In genomic region chr3:52040600-52040999, GRCh38 we compare ENCODE assay signal across 19 cellular contexts. TPM values are rescaled to one million over a fixed set of nuclear protein-coding genes. Genes with fewer than 3 reads are reported as not detected.
DNase-seq lines count a peak whose midpoint lies in the region; ATAC-seq and TF ChIP-seq lines count a peak whose summit lies in the region.
"Had no signal": no experiment of that assay in that cellular context is flagged by ENCODE, and none has a peak within 500 bp of the region (broad histone marks: within the 10 kb centered on the region; RNA-seq: fewer than 3 reads in every experiment).

No MANE protein-coding gene starts in this region.

- DNase-seq in heart right ventricle = no peak
- no peak for DNase-seq in cardiac septum (ENCODE audit: low spot score)
- no peak for DNase-seq in left ventricle myocardium superior
- DNase-seq in pons (ENCODE audit: low spot score) = peak; percentile 37
- no peak for DNase-seq in HuH-7 (ENCODE audit: low spot score)
- DNase-seq in CD14-positive monocyte (ENCODE audit: low spot score) = no peak
- DNase-seq in NCI-H2081 treated with DMSO at 0.1 percent for 48 hours (lab: John Stamatoyannopoulos, UW) = no peak
- DNase-seq: activated CD8-positive, alpha-beta memory T cell treated with anti-CD3 and anti-CD28 coated beads for 24 hours; activated naive CD4-positive, alpha-beta T cell treated with anti-CD3 and anti-CD28 coated beads, Interleukin-2, amount 10 ng/mL, durations not matched to agents 7 days and 5 days; effector memory CD4-positive, alpha-beta T cell; kidney glomerular epithelial cell; NCI-H2171 treated with DMSO at 0.1 percent for 48 hours; transverse colon had no signal

- ATAC-seq in heart right ventricle = peak in 3 of 8 donors; percentile 1 to 3 (median 1)
- ATAC-seq in left ventricle myocardium superior = peak; percentile 2
- ATAC-seq in GM18505 (IDR thresholded peaks at IDR 0.05; ENCODE audit: unreplicated experiment) = no peak
- ATAC-seq: natural killer cell treated with Interleukin-12 subunit alpha and Interleukin-12 subunit beta and Interleukin-15 and Interleukin-18, amount 100 ng/mL, for 72 hours; stimulated activated memory B cell treated with anti-CD40 and anti-IgM and Interleukin-4, amounts not matched to agents 10 μg/mL and 1 μg/mL and 100 μg/mL, for 72 hours had no signal

- H3K36me3 Mint-ChIP-seq in CD14-positive monocyte = no peaks in the 10 kb centered on the region
- H3K36me3 Mint-ChIP-seq: activated naive CD4-positive, alpha-beta T cell treated with anti-CD3 and anti-CD28 coated beads, Interleukin-2, amount 10 ng/mL, durations not matched to agents 7 days and 5 days; natural killer cell treated with Interleukin-12 subunit alpha and Interleukin-12 subunit beta and Interleukin-15 and Interleukin-18, amount 100 ng/mL, for 72 hours; stimulated activated memory B cell treated with anti-CD40 and anti-IgM and Interleukin-4, amounts not matched to agents 10 μg/mL and 1 μg/mL and 100 μg/mL, for 72 hours had no signal

- H3K4me1 ChIP-seq in heart right ventricle = peaks cover 8 to 39% (median 26%) of the 10 kb centered on the region in 9 donors
- H3K4me1 ChIP-seq: prostate gland, transverse colon had no signal

- TF ChIP-seq POLR2A in GM18505 (IDR thresholded peaks at IDR 0.05; ENCODE audit: borderline replicate concordance, extremely low read depth, insufficient read depth, insufficient read length) = no peak

- intact Hi-C loops in heart right ventricle (cut with DNase I) = no loop called here
- intact Hi-C loops in cardiac septum (cut with DNase I) = no loop called here
- intact Hi-C loops in left ventricle myocardium superior (cut with micrococcal nuclease) = no loop called here
- intact Hi-C loops in CD14-positive monocyte (cut with micrococcal nuclease) = no loop called here

- WGBS in heart right ventricle, 2 donors = 81 to 84% methylated on average over 7 to 8 of the region's 8 CpGs

- peak overlapping the region in 9 of 10 donors; percentile 43 to 90 (median 82) for H3K27ac ChIP-seq in heart right ventricle
- H3K27ac ChIP-seq: KMS-11, transverse colon had no signal

- peaks cover 2 to 11% (median 4%) of the 10 kb centered on the region in 3 donors for H3K27me3 Mint-ChIP-seq in CD14-positive monocyte (ENCODE audit: low read depth in 3 of 3)
- H3K27me3 Mint-ChIP-seq: natural killer cell treated with Interleukin-12 subunit alpha and Interleukin-12 subunit beta and Interleukin-15 and Interleukin-18, amount 100 ng/mL, for 72 hours had no signal

- H3K27me3 ChIP-seq in heart right ventricle = no peaks in the 10 kb centered on the region
- H3K27me3 ChIP-seq: BE2C, transverse colon had no signal

- no peak overlapping the region for H3K4me3 ChIP-seq in heart right ventricle
- H3K4me3 ChIP-seq: prostate gland, transverse colon had no signal

- peaks cover 3% of the 10 kb centered on the region for H3K4me1 Mint-ChIP-seq in CD14-positive monocyte

- TF ChIP-seq CTCF in heart right ventricle (IDR thresholded peaks at IDR 0.05) (no peak), CD14-positive monocyte (IDR thresholded peaks at IDR 0.05) (no peak)

- no peak overlapping the region for H3K4me3 Mint-ChIP-seq in CD14-positive monocyte
- H3K4me3 Mint-ChIP-seq: activated naive CD4-positive, alpha-beta T cell treated with anti-CD3 and anti-CD28 coated beads, Interleukin-2, amount 10 ng/mL, durations not matched to agents 7 days and 5 days; natural killer cell treated with Interleukin-12 subunit alpha and Interleukin-12 subunit beta and Interleukin-15 and Interleukin-18, amount 100 ng/mL, for 72 hours; stimulated activated memory B cell treated with anti-CD40 and anti-IgM and Interleukin-4, amounts not matched to agents 10 μg/mL and 1 μg/mL and 100 μg/mL, for 72 hours had no signal

- no peaks in the 10 kb centered on the region for H3K36me3 ChIP-seq in heart right ventricle
- H3K36me3 ChIP-seq: BE2C, prostate gland, transverse colon had no signal

- H3K9me3 Mint-ChIP-seq in CD14-positive monocyte = no peaks in the 10 kb centered on the region
- H3K9me3 Mint-ChIP-seq: activated naive CD4-positive, alpha-beta T cell treated with anti-CD3 and anti-CD28 coated beads, Interleukin-2, amount 10 ng/mL, durations not matched to agents 7 days and 5 days; natural killer cell treated with Interleukin-12 subunit alpha and Interleukin-12 subunit beta and Interleukin-15 and Interleukin-18, amount 100 ng/mL, for 72 hours; stimulated activated memory B cell treated with anti-CD40 and anti-IgM and Interleukin-4, amounts not matched to agents 10 μg/mL and 1 μg/mL and 100 μg/mL, for 72 hours had no signal

- H3K27ac Mint-ChIP-seq in CD14-positive monocyte = peak overlapping the region in 2 of 7 donors; percentile 36 to 56
- H3K27ac Mint-ChIP-seq: activated naive CD4-positive, alpha-beta T cell treated with anti-CD3 and anti-CD28 coated beads, Interleukin-2, amount 10 ng/mL, durations not matched to agents 7 days and 5 days; stimulated activated memory B cell treated with anti-CD40 and anti-IgM and Interleukin-4, amounts not matched to agents 10 μg/mL and 1 μg/mL and 100 μg/mL, for 72 hours had no signal

- no peaks in the 10 kb centered on the region for H3K9me3 ChIP-seq in heart right ventricle
- H3K9me3 ChIP-seq: BE2C, prostate gland, transverse colon had no signal

RNA-seq across cellular contexts. Expression of gene DUSP7, which starts 15.8 kb away (rescaled TPM):
- total RNA-seq in heart right ventricle (10 to 100 TPM; 11.3 to 29.7 (median 15.8) TPM), cardiac septum (21.2 TPM), left ventricle myocardium superior (25.2 TPM)
- polyA plus RNA-seq in heart right ventricle (10 to 100 TPM; 10.4 to 19.2 TPM), CD14-positive monocyte (1 to 10 TPM; 2.8 to 3.9 TPM)

RNA-seq across cellular contexts. Expression of gene RPL29, which starts 44.9 kb away (rescaled TPM):
- total RNA-seq in heart right ventricle (100 to 1,000 TPM; 505 to 754 (median 626) TPM), cardiac septum (466 TPM), left ventricle myocardium superior (663 TPM)
- polyA plus RNA-seq in heart right ventricle (1,000 to 10,000 TPM; 1,450 to 1,915 TPM), CD14-positive monocyte (100 to 1,000 TPM; 753 to 856 TPM)

RNA-seq across cellular contexts. Expression of gene ACY1, which starts 57.3 kb away (rescaled TPM):
- 10 to 100 TPM; 18.7 to 45.6 (median 24.7) TPM for total RNA-seq in heart right ventricle
- polyA plus RNA-seq in heart right ventricle = 10 to 100 TPM; 24.6 to 28.3 TPM
- 20.3 TPM for total RNA-seq in cardiac septum
- total RNA-seq in left ventricle myocardium superior = 18.5 TPM
- 10 to 100 TPM; 14.5 to 18.0 TPM for polyA plus RNA-seq in CD14-positive monocyte
